Comparison of ENCODE assay signal across 1 cellular context in genomic region chr21:26332873-26333272, GRCh38.
TF ChIP-seq lines count a peak whose summit lies in the region.

No MANE protein-coding gene starts in this region.

TF ChIP-seq in H1, 55 proteins besides CTCF, POLR2A, EP300 and RAD21:
- no peak for TF ChIP-seq BACH1 (IDR thresholded peaks at IDR 0.05; ENCODE audit: low read length)
- no peak for TF ChIP-seq CBX8 (IDR thresholded peaks at IDR 0.05; ENCODE audit: borderline replicate concordance, low read depth, low read length)
- no peak for TF ChIP-seq YY1 (IDR thresholded peaks at IDR 0.05; ENCODE audit: low read depth, low read length)
- no peak for TF ChIP-seq SP2 (IDR thresholded peaks at IDR 0.05; ENCODE audit: low read length)
- no peak for TF ChIP-seq KDM4A (IDR thresholded peaks at IDR 0.05; ENCODE audit: low read depth, low read length, severe bottlenecking)
- TF ChIP-seq ATF2 (IDR thresholded peaks at IDR 0.05; ENCODE audit: low read length): no peak
TF ChIP-seq in H1: peak in this region for 0.
